ENCODE assay signal across 15 cellular contexts in the genomic region with DNA sequence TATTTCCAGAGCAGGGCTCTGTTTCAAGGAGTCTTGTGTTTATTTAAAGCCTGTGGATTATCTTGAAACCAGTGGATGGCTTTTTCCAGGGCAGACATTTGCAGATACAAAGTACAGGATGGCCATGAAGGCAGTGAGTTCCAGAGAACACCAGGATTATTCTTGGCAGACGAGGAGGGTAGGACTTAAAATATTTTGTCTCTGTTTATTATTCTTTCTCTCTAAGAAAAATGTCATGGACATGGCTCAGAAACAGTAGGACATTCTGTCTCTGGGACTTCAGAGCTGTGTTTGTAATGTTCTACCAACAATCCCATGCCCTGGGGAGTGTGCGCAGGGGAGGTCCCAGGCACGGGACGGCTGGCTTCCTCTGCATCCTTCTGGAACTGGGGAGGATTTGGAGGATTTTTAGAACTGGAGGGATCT.
A peak's percentile ranks its signal among the peaks of the same experiment; 100 is the strongest.
DNase-seq lines count a peak whose midpoint lies in the region; TF ChIP-seq lines count a peak whose summit lies in the region.
"Had no signal": no experiment of that assay in that cellular context is flagged by ENCODE, and none has a peak within 500 bp of the region (broad histone marks: within the 10 kb centered on the region; RNA-seq: fewer than 3 reads in every experiment).

No MANE protein-coding gene starts in this region.

- peak overlapping the region; percentile 23 for H3K9ac ChIP-seq in adipocyte (ENCODE audit: low read length)

- peak overlapping the region; percentile 62 for H3K27ac ChIP-seq in mesodermal cell (ENCODE audit: low read depth, low read length, severe bottlenecking)
- peak overlapping the region; percentile 17 for H3K27ac ChIP-seq in temporal lobe (ENCODE audit: low read depth, low read length)
- H3K27ac ChIP-seq: C4-2B had no signal

- H3K36me3 ChIP-seq in adipocyte (ENCODE audit: control insufficient read depth, insufficient read depth, low read length, severe bottlenecking) = peaks cover 5% of the 10 kb centered on the region
- H3K36me3 ChIP-seq in mesodermal cell (ENCODE audit: control insufficient read depth, insufficient read depth, low read length) = no peaks in the 10 kb centered on the region
- H3K36me3 ChIP-seq: upper lobe of left lung had no signal

- no peak for TF ChIP-seq CTCF in fibroblast of the aortic adventitia (IDR thresholded peaks at IDR 0.05; ENCODE audit: insufficient read depth, low read length)

- peaks cover 27% of the 10 kb centered on the region for H3K4me1 ChIP-seq in adipocyte (ENCODE audit: control insufficient read depth, insufficient read depth, low read length)
- H3K4me1 ChIP-seq in mesodermal cell (ENCODE audit: control insufficient read depth, insufficient read depth, low read length, poor library complexity, severe bottlenecking) = peaks cover 18% of the 10 kb centered on the region
- H3K4me1 ChIP-seq: upper lobe of left lung had no signal

- H3K27me3 ChIP-seq in adipocyte (replicated peaks; ENCODE audit: control insufficient read depth, insufficient read depth, low read length) = no peaks in the 10 kb centered on the region
- H3K27me3 ChIP-seq: upper lobe of left lung had no signal

- H3K4me3 ChIP-seq in adipocyte (ENCODE audit: low read length) (no peak overlapping the region), fibroblast of the aortic adventitia (ENCODE audit: low read depth, low read length) (no peak overlapping the region), mesodermal cell (ENCODE audit: extremely low read depth, insufficient read depth, low read length, poor library complexity, severe bottlenecking) (no peak overlapping the region)
- H3K4me3 ChIP-seq: upper lobe of left lung had no signal

- 60% methylated on average over 1 of the region's 4 CpGs; no CpG with 5 or more reads in 1 of the 2 experiments for WGBS in mesodermal cell (ENCODE audit: insufficient coverage in 2 of 2), 2 experiments

- no peaks in the 10 kb centered on the region for H3K9me3 ChIP-seq in adipocyte (ENCODE audit: control insufficient read depth, low read length)
- H3K9me3 ChIP-seq in mesodermal cell (ENCODE audit: control insufficient read depth, low read length) = no peaks in the 10 kb centered on the region
- H3K9me3 ChIP-seq: upper lobe of left lung had no signal

- peak; percentile 81 for DNase-seq in adipocyte (ENCODE audit: low read depth)
- DNase-seq in fibroblast of the aortic adventitia (ENCODE audit: low read depth) = peak; percentile 52
- no peak for DNase-seq in HUDEP-2 (lab: John Stamatoyannopoulos, UW; ENCODE audit: unreplicated experiment in 76 of 76)
- no peak for DNase-seq in NCI-H2196 treated with DMSO at 0.1 percent for 48 hours (lab: John Stamatoyannopoulos, UW; ENCODE audit: unreplicated experiment)
- DNase-seq in activated CD4-positive, CD25-positive, alpha-beta regulatory T cell (lab: John Stamatoyannopoulos, UW) = no peak
- DNase-seq: activated CD4-positive, alpha-beta T cell treated with anti-CD3 and anti-CD28 coated beads for 48 hours; activated T-cell treated with anti-CD3 and anti-CD28 coated beads, Interleukin-2, amount 50 U/mL, for 72 hours; DMS79; effector CD4-positive, alpha-beta T cell; NCI-H2029; NCI-H774; upper lobe of left lung had no signal

Comparison
In these comparisons a context has a peak if more than half of its experiments do, and no peak if none do; other contexts are left out.
1. DNase-seq: peak in adipocyte (single experiment) and fibroblast of the aortic adventitia (single experiment); none in HUDEP-2 (0 of 76), NCI-H2196 treated with DMSO at 0.1 percent for 48 hours (single experiment) and activated CD4-positive, CD25-positive, alpha-beta regulatory T cell (0 of 4).